1 cellular context compared by ENCODE assay signal in genomic region chr1:30823627-30823968, GRCh38.
TF ChIP-seq lines count a peak whose summit lies in the region.

No MANE protein-coding gene starts in this region.

TF ChIP-seq in K562, 482 proteins besides CTCF, POLR2A, EP300 and RAD21 (continued from another document):
- TF ChIP-seq ARID3B (CRISPR knock-in tag; IDR thresholded peaks at IDR 0.05; ENCODE audit: borderline replicate concordance) (0 out of 2 replicates have a peak, but pooled peaks have one; percentile 30), ARID2 (IDR thresholded peaks at IDR 0.05) (no peak), HSF4 (CRISPR knock-in tag; IDR thresholded peaks at IDR 0.05; ENCODE audit: borderline replicate concordance) (no peak), FOXK2 (conservative IDR thresholded peaks at IDR 0.05 in 1 of 2, IDR thresholded peaks at IDR 0.05 in 1 of 2; ENCODE audit: low read depth in 2 of 2) (no peak), ZNF398 (CRISPR knock-in tag; IDR thresholded peaks at IDR 0.05) (no peak), ZNF124 (CRISPR knock-in tag; IDR thresholded peaks at IDR 0.05) (no peak)
